10 cellular contexts compared by ENCODE assay signal in the genomic region with DNA sequence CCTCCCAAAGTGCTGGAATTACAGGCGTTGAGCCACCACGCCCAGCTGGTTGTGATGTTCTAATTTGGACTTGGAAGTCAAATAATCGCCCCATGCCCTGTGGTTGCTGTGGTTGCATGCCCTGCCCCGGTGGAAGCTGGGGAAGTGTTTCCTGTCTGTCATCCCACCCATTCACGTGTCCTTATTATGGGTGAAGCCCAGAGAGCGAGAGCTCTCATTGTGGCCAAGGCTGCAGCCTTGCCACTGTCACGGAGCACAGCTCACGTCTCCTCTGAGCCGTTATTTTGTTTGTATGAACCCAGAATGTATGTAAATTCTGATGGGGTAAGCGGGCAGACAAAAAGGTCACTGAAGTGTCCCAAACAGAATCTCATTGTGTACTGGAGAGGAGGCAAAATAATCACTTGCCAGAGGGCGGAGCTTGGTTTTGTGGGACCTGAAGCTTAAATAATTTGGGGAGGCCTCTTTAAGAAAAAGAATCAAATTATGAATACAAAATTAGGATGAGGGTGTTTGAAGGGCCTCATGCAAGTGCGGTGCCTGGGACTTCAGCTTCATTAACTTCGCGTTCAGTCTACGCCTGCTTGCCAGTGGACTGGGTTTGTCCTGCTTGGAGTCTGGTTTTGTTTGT. TPM values are rescaled to one million over a fixed set of nuclear protein-coding genes. Genes with fewer than 3 reads are reported as not detected.
DNase-seq lines count a peak whose midpoint lies in the region; ATAC-seq, FAIRE-seq and TF ChIP-seq lines count a peak whose summit lies in the region.
"Had no signal": no experiment of that assay in that cellular context is flagged by ENCODE, and none has a peak within 500 bp of the region (broad histone marks: within the 10 kb centered on the region; RNA-seq: fewer than 3 reads in every experiment).

No MANE protein-coding gene starts in this region.

- H3K9me3 ChIP-seq in OCI-LY1 (ENCODE audit: low read length) = no peaks in the 10 kb centered on the region
- no peaks in the 10 kb centered on the region for H3K9me3 ChIP-seq in K562 (replicated peaks; ENCODE audit: control insufficient read depth, insufficient read depth, low read depth, low read length)
- H3K9me3 ChIP-seq in neuron (ENCODE audit: low read length) = no peaks in the 10 kb centered on the region

- H3K4me2 ChIP-seq in GM23338 (peak overlapping the region; percentile 36; the same call in 1 of the 2 replicates), OCI-LY1 (ENCODE audit: low read length) (peak overlapping the region; percentile 22), K562 (ENCODE audit: insufficient read depth, low read length) (no peak overlapping the region)

- peaks cover 16% of the 10 kb centered on the region for H3K4me1 Mint-ChIP-seq in GM23338

- H3K9me2 ChIP-seq in GM23338 (ENCODE audit: insufficient read depth) (no peaks in the 10 kb centered on the region), OCI-LY1 (ENCODE audit: low read depth, low read length) (no peaks in the 10 kb centered on the region)

- H3K27ac Mint-ChIP-seq in GM23338 = no peak overlapping the region

- H3F3A ChIP-seq in GM23338 (replicated peaks; ENCODE audit: low read depth) (no peaks in the 10 kb centered on the region), OCI-LY1 (ENCODE audit: insufficient read depth, low read length) (no peaks in the 10 kb centered on the region)

- H3K27ac ChIP-seq in GM23338 (ENCODE audit: low read depth) (no peak overlapping the region), OCI-LY1 (ENCODE audit: low read depth, low read length, poor library complexity, severe bottlenecking) (peak overlapping the region; percentile 71), K562 (ENCODE audit: extremely low read depth, low read depth, low read length) (no peak overlapping the region)
- H3K27ac ChIP-seq: RWPE1 had no signal

- TF ChIP-seq POLR2A in K562 (conservative IDR thresholded peaks at IDR 0.05) = no peak

- TF ChIP-seq RAD21 in K562 (CRISPR knock-in tag; conservative IDR thresholded peaks at IDR 0.05 in 1 of 2, IDR thresholded peaks at IDR 0.05 in 1 of 2) = no peak

- H3K4me3 Mint-ChIP-seq in GM23338 = no peak overlapping the region

- no peaks in the 10 kb centered on the region for H3K27me3 ChIP-seq in GM23338 (ENCODE audit: insufficient read depth)
- no peaks in the 10 kb centered on the region for H3K27me3 ChIP-seq in OCI-LY1 (ENCODE audit: insufficient read depth, low read length)
- H3K27me3 ChIP-seq in K562 (ENCODE audit: control insufficient read depth in 2 of 2, insufficient read depth in 2 of 2, low read length in 2 of 2) = no peaks in the 10 kb centered on the region
- H3K27me3 ChIP-seq in neuron (ENCODE audit: insufficient read depth, low read length) = peaks cover 2% of the 10 kb centered on the region

- 54% methylated on average over 15 of the region's 15 CpGs for WGBS in K562 (ENCODE audit: insufficient coverage, low coverage, missing lambda C conversion rate)

- in situ Hi-C loops in K562 (cut with MboI) = no loop called here

- ATAC-seq in GM23338 (no peak; the same call in 2 of the 3 replicates), K562 (no peak)

- H4K20me1 ChIP-seq in GM23338 (replicated peaks; ENCODE audit: insufficient read depth) (no peaks in the 10 kb centered on the region), OCI-LY1 (ENCODE audit: insufficient read depth, low read length) (no peaks in the 10 kb centered on the region), K562 (replicated peaks; ENCODE audit: control insufficient read depth, insufficient read depth, low read length) (no peaks in the 10 kb centered on the region)

- H3K36me3 ChIP-seq in GM23338 (ENCODE audit: insufficient read depth) (0 out of 2 replicates have a peak, but pooled peaks cover 5% of the 10 kb centered on the region), OCI-LY1 (ENCODE audit: insufficient read depth, low read length) (no peaks in the 10 kb centered on the region), K562 (ENCODE audit: control insufficient read depth, insufficient read depth, low read length) (no peaks in the 10 kb centered on the region), neuron (ENCODE audit: insufficient read depth, low read length) (no peaks in the 10 kb centered on the region)

- H3K36me3 Mint-ChIP-seq in GM23338 (ENCODE audit: low read depth) = peaks cover 36% of the 10 kb centered on the region

- CTCF ChIA-PET in K562 (lab: Yijun Ruan, JAX; ENCODE audit: low intra/inter-chr PET ratio) = no interaction called here

- FAIRE-seq in K562 (lab: Jason Lieb, UNC) = no peak
- FAIRE-seq: bronchial epithelial cell had no signal

- DNase-seq in GM23338 (ENCODE audit: low spot score) (no peak), K562 (ENCODE audit: extremely low read depth in 1 of 4, low spot score in 3 of 4) (no peak), LoVo (ENCODE audit: low spot score) (no peak), RPMI8226 (no peak), NCI-H2171 (lab: John Stamatoyannopoulos, UW) (no peak)
- no peak for DNase-seq in effector CD8-positive, alpha-beta T cell (lab: John Stamatoyannopoulos, UW)

- TF ChIP-seq CTCF in GM23338 (conservative IDR thresholded peaks at IDR 0.05; ENCODE audit: low read depth in 2 of 2) (no peak), OCI-LY1 (IDR thresholded peaks at IDR 0.05; ENCODE audit: low read length) (no peak), K562 (IDR thresholded peaks at IDR 0.05 in 2 of 3, conservative IDR thresholded peaks at IDR 0.05 in 1 of 3; ENCODE audit: insufficient read depth in 2 of 3, low read depth in 1 of 3, low read length in 3 of 3) (no peak)

- peaks cover 13% of the 10 kb centered on the region for H3K27me3 Mint-ChIP-seq in GM23338 (ENCODE audit: insufficient read depth, low read depth, poor library complexity)

- H3K9me3 Mint-ChIP-seq in GM23338 = peaks cover 23% of the 10 kb centered on the region

- no peaks in the 10 kb centered on the region for H3K9me1 ChIP-seq in K562 (ENCODE audit: control insufficient read depth, insufficient read depth, low read length)

- POLR2A ChIA-PET in K562 (lab: Yijun Ruan, JAX) = interaction anchor here (0.6 to 0.9 kb wide), 2 partner anchors 13 to 440 kb away, joined by 3 read pairs; no protein-coding TSS in a partner anchor

- H3K9ac ChIP-seq in OCI-LY1 (ENCODE audit: low read length) = no peak overlapping the region; the same call in 1 of the 2 replicates
- H3K9ac ChIP-seq in K562 (ENCODE audit: insufficient read depth in 1 of 2, low read depth in 2 of 2, low read length in 2 of 2) = 0 out of 4 replicates have a peak overlapping the region, but pooled peaks of 1 of the 2 experiments have one; percentile 64

- H3K4me3 ChIP-seq in GM23338 (no peak overlapping the region), OCI-LY1 (ENCODE audit: low read depth, low read length, poor library complexity, severe bottlenecking) (peak overlapping the region; percentile 30), K562 (no peak overlapping the region), neuron (ENCODE audit: low read length) (peak overlapping the region; percentile 18)

- intact Hi-C loops in K562 (cut with micrococcal nuclease) = no loop called here

- no TSS peak for BruUV-seq in K562 (replicated peaks; lab: Mats Ljungman, UMichigan)

- no peak for TF ChIP-seq EP300 in K562 (IDR thresholded peaks at IDR 0.05; ENCODE audit: low read length)

- H3K4me1 ChIP-seq in GM23338 (ENCODE audit: insufficient read depth) (peaks cover 18% of the 10 kb centered on the region), OCI-LY1 (ENCODE audit: insufficient read depth, low read length, severe bottlenecking) (peaks cover 33% of the 10 kb centered on the region), K562 (replicated peaks in 1 of 2; ENCODE audit: control insufficient read depth in 2 of 2, insufficient read depth in 2 of 2, low read length in 2 of 2) (peaks cover 5 to 8% of the 10 kb centered on the region in 2 experiments; a peak in 3 of 5 replicates), neuron (ENCODE audit: insufficient read depth, low read length) (peaks cover 15% of the 10 kb centered on the region)

- H2AFZ ChIP-seq in GM23338 (peak overlapping the region; percentile 11; the same call in 1 of the 2 replicates), OCI-LY1 (ENCODE audit: low read length) (no peak overlapping the region), K562 (ENCODE audit: low read depth, low read length) (peak overlapping the region; percentile 64), neuron (ENCODE audit: low read depth, low read length) (peak overlapping the region; percentile 27)

- no peaks in the 10 kb centered on the region for H3K79me2 ChIP-seq in GM23338 (replicated peaks; ENCODE audit: insufficient read depth)
- H3K79me2 ChIP-seq in OCI-LY1 (ENCODE audit: insufficient read depth, low read length) = no peaks in the 10 kb centered on the region
- H3K79me2 ChIP-seq in K562 (ENCODE audit: control insufficient read depth, insufficient read depth, low read length) = no peaks in the 10 kb centered on the region

RNA-seq across cellular contexts. Expression of a gene that starts 25.8 kb away (rescaled TPM):
- total RNA-seq in GM23338 (2014; rRNA removed; shearing (Covaris generic)) = not detected in 2 replicates
- polyA plus RNA-seq in GM23338 (2016; fragmentation: Nextera tagmentation; extraction: Ambion mirVana) = 0.24 and 0.36 TPM in 2 replicates
- not detected in 2 replicates for total RNA-seq in K562 (2011; cell fraction: chromatin; rRNA removed; ENCODE audit: low replicate concordance)
- total RNA-seq in K562 (2011; cell fraction: nucleolus; rRNA removed) = not detected in 2 replicates
- not detected in 2 replicates for total RNA-seq in K562 (2011; cell fraction: nucleoplasm; rRNA removed)
- not detected in 2 replicates for total RNA-seq in K562 (2014; rRNA removed)
- not detected in 2 replicates for total RNA-seq in K562 (2014; rRNA removed; fragmentation: Illumina TruSeq; extraction: Trizol)
- not detected in 2 replicates for total RNA-seq in K562 (2015; rRNA removed; fragmentation: Illumina TruSeq; extraction: Trizol)
- not detected in 2 replicates for total RNA-seq in K562 (2021)
- polyA plus RNA-seq in K562 (2011; rRNA removed) = not detected in 2 replicates
- polyA plus RNA-seq in K562 (2011; cell fraction: cytosol; rRNA removed) = not detected in 2 replicates
- polyA plus RNA-seq in K562 (2011; cell fraction: nucleus; rRNA removed) = not detected in 2 replicates
- 0.11 TPM in 1 of 2 replicates, not detected in the other for polyA plus RNA-seq in K562 (2012)
- polyA plus RNA-seq in K562 (2014; fragmentation: Illumina TruSeq; extraction: Trizol) = not detected in 2 replicates
- polyA plus RNA-seq in K562 (2014; fragmentation: Nextera tagmentation; extraction: Ambion mirVana) = under 1 TPM; 0.11 to 0.20 TPM
- 0.09 TPM in 1 of 2 replicates, not detected in the other for polyA plus RNA-seq in K562 (2014; rRNA removed)
- polyA minus RNA-seq in K562 (2011; rRNA and poly(A)+ RNA removed) = not detected in 2 replicates
- polyA minus RNA-seq in K562 (2011; cell fraction: cytosol; rRNA and poly(A)+ RNA removed) = not detected in 2 replicates
- polyA minus RNA-seq in K562 (2011; cell fraction: nucleus; rRNA and poly(A)+ RNA removed) = not detected in 2 replicates
- total RNA-seq: bronchial epithelial cell had no signal

Comparison
In these comparisons a context has a peak if more than half of its experiments do, and no peak if none do; other contexts are left out.
1. H3K4me3 ChIP-seq: peak in OCI-LY1 (single experiment) and neuron (single experiment); none in GM23338 (single experiment) and K562 (single experiment).